9 cellular contexts compared by ENCODE assay signal in genomic region chr16:51152691-51153261, GRCh38. TPM values are rescaled to one million over a fixed set of nuclear protein-coding genes. Genes with fewer than 3 reads are reported as not detected.
DNase-seq lines count a peak whose midpoint lies in the region; ATAC-seq, FAIRE-seq and TF ChIP-seq lines count a peak whose summit lies in the region.
"Had no signal": no experiment of that assay in that cellular context is flagged by ENCODE, and none has a peak within 500 bp of the region (broad histone marks: within the 10 kb centered on the region; RNA-seq: fewer than 3 reads in every experiment).

No MANE protein-coding gene starts in this region.

- H3K27ac Mint-ChIP-seq in CD4-positive, alpha-beta T cell: no peak overlapping the region
- H3K27ac Mint-ChIP-seq in immature natural killer cell: no peak overlapping the region

- H3K9me3 Mint-ChIP-seq in CD4-positive, alpha-beta T cell: no peaks in the 10 kb centered on the region
- H3K9me3 Mint-ChIP-seq in immature natural killer cell: peaks cover 0 to 6% (median 4%) of the 10 kb centered on the region in 6 donors

- intact Hi-C loops in ascending aorta (cut with DNase I) (no loop called here), kidney (cut with DNase I) (no loop called here)
- intact Hi-C loops in CD4-positive, alpha-beta T cell (cut with DNase I, micrococcal nuclease): no loop called here

- H3K9ac ChIP-seq in kidney (ENCODE audit: low read length in 2 of 2) (peak overlapping the region; percentile 71 to 98), stomach smooth muscle (ENCODE audit: low read length in 2 of 2) (no peak overlapping the region)

- no peak for ATAC-seq in CD4-positive, alpha-beta T cell (ENCODE audit: poor library complexity)

- CTCF ChIA-PET in CD4-positive, alpha-beta T cell (lab: Charles Lee): no interaction called here

- H3K27ac ChIP-seq in ascending aorta (no peak overlapping the region), kidney (ENCODE audit: low read depth in 2 of 2, low read length in 2 of 2) (peak overlapping the region; percentile 94 to 97), stomach smooth muscle (ENCODE audit: low read length) (no peak overlapping the region)
- no peak overlapping the region for H3K27ac ChIP-seq in CD4-positive, alpha-beta T cell (ENCODE audit: low read depth, low read length)

- POLR2A ChIA-PET in CD4-positive, alpha-beta T cell (lab: Charles Lee): no interaction called here

- H3K36me3 ChIP-seq in ascending aorta: no peaks in the 10 kb centered on the region
- no peaks in the 10 kb centered on the region for H3K36me3 ChIP-seq in kidney (ENCODE audit: control insufficient read depth in 1 of 2, insufficient read depth in 2 of 2, low read length in 2 of 2)
- no peaks in the 10 kb centered on the region for H3K36me3 ChIP-seq in stomach smooth muscle (ENCODE audit: control insufficient read depth in 2 of 2, insufficient read depth in 2 of 2, low read length in 2 of 2)

- H3K4me1 Mint-ChIP-seq in CD4-positive, alpha-beta T cell (ENCODE audit: low read depth): peaks cover 19% of the 10 kb centered on the region
- peaks cover 0 to 7% of the 10 kb centered on the region in 2 donors for H3K4me1 Mint-ChIP-seq in immature natural killer cell

- TF ChIP-seq CTCF in ascending aorta (IDR thresholded peaks at IDR 0.05) (no peak), kidney (IDR thresholded peaks at IDR 0.05; ENCODE audit: borderline replicate concordance, extremely low read depth, insufficient read depth) (no peak)
- TF ChIP-seq CTCF in CD4-positive, alpha-beta T cell (IDR thresholded peaks at IDR 0.05): no peak

- DNase-seq in NCI-H748 (lab: John Stamatoyannopoulos, UW; ENCODE audit: unreplicated experiment) (peak; percentile 52), NCI-H748 treated with DMSO at 0.1 percent for 48 hours (lab: John Stamatoyannopoulos, UW) (no peak), ascending aorta (ENCODE audit: low spot score in 2 of 2) (no peak), kidney (no peak), NAMALWA (ENCODE audit: low spot score) (no peak), immature natural killer cell (no peak)
- DNase-seq in CD4-positive, alpha-beta T cell: no peak

- H3K4me3 ChIP-seq in ascending aorta (peak overlapping the region; percentile 47 to 68), kidney (ENCODE audit: low read length in 2 of 2) (peak overlapping the region; percentile 85 to 87), stomach smooth muscle (ENCODE audit: low read length in 2 of 2) (peak overlapping the region; percentile 35 to 67)

- H3K27me3 ChIP-seq in ascending aorta: peaks cover 23% of the 10 kb centered on the region
- H3K27me3 ChIP-seq in stomach smooth muscle (ENCODE audit: control insufficient read depth in 1 of 2, insufficient read depth in 2 of 2, low read length in 2 of 2): peaks cover 48 to 85% of the 10 kb centered on the region in 2 donors
- peaks cover 93% of the 10 kb centered on the region for H3K27me3 ChIP-seq in CD4-positive, alpha-beta T cell (ENCODE audit: control insufficient read depth, insufficient read depth, low read length)

- H3K9me3 ChIP-seq in ascending aorta (no peaks in the 10 kb centered on the region), kidney (ENCODE audit: control insufficient read depth in 1 of 2, low read length in 2 of 2) (no peaks in the 10 kb centered on the region), stomach smooth muscle (ENCODE audit: control insufficient read depth in 2 of 2, low read length in 2 of 2) (peaks cover 0 to 3% of the 10 kb centered on the region in 2 donors)
- no peaks in the 10 kb centered on the region for H3K9me3 ChIP-seq in CD4-positive, alpha-beta T cell (ENCODE audit: control insufficient read depth, low read length)

- FAIRE-seq in kidney (lab: Jason Lieb, UNC): no peak

- H3K4me1 ChIP-seq in ascending aorta (peaks cover 11 to 12% of the 10 kb centered on the region in 2 donors), kidney (ENCODE audit: control insufficient read depth in 1 of 2, insufficient read depth in 1 of 2, low read depth in 1 of 2, low read length in 2 of 2) (peaks cover 4 to 8% of the 10 kb centered on the region in 2 donors), stomach smooth muscle (ENCODE audit: control insufficient read depth, insufficient read depth, low read length) (peaks cover 33% of the 10 kb centered on the region)

- H3K27me3 Mint-ChIP-seq in CD4-positive, alpha-beta T cell: peaks cover 68% of the 10 kb centered on the region
- H3K27me3 Mint-ChIP-seq in immature natural killer cell (ENCODE audit: low read depth in 3 of 3): peaks cover 12 to 28% (median 26%) of the 10 kb centered on the region in 3 donors

- no peaks in the 10 kb centered on the region for H3K36me3 Mint-ChIP-seq in CD4-positive, alpha-beta T cell (ENCODE audit: low read depth)
- H3K36me3 Mint-ChIP-seq in immature natural killer cell: peaks cover 0 to 11% (median 5%) of the 10 kb centered on the region in 3 donors

- no peak overlapping the region for H3K4me3 Mint-ChIP-seq in CD4-positive, alpha-beta T cell
- H3K4me3 Mint-ChIP-seq in immature natural killer cell: peak overlapping the region in 1 of 5 donors; percentile 69

RNA-seq across cellular contexts. Expression of gene SALL1, which starts 1.7 kb away (rescaled TPM):
- total RNA-seq in ascending aorta (not detected), kidney (75.3 TPM)
- polyA plus RNA-seq in kidney (ENCODE audit: insufficient read depth, low read depth, low replicate concordance) (15.3 TPM), immature natural killer cell (not detected)
- not detected for total RNA-seq in CD4-positive, alpha-beta T cell
- total RNA-seq: pulmonary artery endothelial cell had no signal

Comparison
In these comparisons a context has a peak if more than half of its experiments do, and no peak if none do; other contexts are left out.
1. H3K27ac ChIP-seq: peak in kidney (2 of 2); none in ascending aorta (0 of 2), stomach smooth muscle (single experiment) and CD4-positive, alpha-beta T cell (single experiment).
2. H3K9ac ChIP-seq: peak in kidney (2 of 2); none in stomach smooth muscle (0 of 2).
3. RNA of gene SALL1, which starts 1.7 kb away (total RNA-seq): 75.3 TPM in kidney (single experiment); not detected in ascending aorta (single experiment) and not detected in CD4-positive, alpha-beta T cell; every median in the first group is over 10 times any median in the second.
4. Peak in every context shown above with its lines, with median percentiles within 50 percentile points of each other: H3K4me3 ChIP-seq.